ENCODE assay signal across 8 cellular contexts in genomic region chr2:240452471-240453256, GRCh38. TPM values are rescaled to one million over a fixed set of nuclear protein-coding genes. Genes with fewer than 3 reads are reported as not detected.
DNase-seq lines count a peak whose midpoint lies in the region; ATAC-seq, FAIRE-seq and TF ChIP-seq lines count a peak whose summit lies in the region.

No MANE protein-coding gene starts in this region.

- peaks cover 3% of the 10 kb centered on the region for H3K79me1 ChIP-seq in H1 (ENCODE audit: low read depth, low read length)

- H3K4me3 ChIP-seq in PC-9 (peak overlapping the region; percentile 60; the same call in 1 of the 2 replicates), H1 (ENCODE audit: extremely low read depth in 1 of 4, insufficient read depth in 2 of 4, low read depth in 3 of 4, low read length in 4 of 4) (peak overlapping the region; percentile 37 to 72 (median 52); a peak in 7 of 8 replicates), lung (peak overlapping the region; percentile 32)

- peaks cover 17% of the 10 kb centered on the region for H3K79me2 ChIP-seq in PC-9 (ENCODE audit: low read depth)
- H3K79me2 ChIP-seq in H1 (ENCODE audit: control insufficient read depth in 1 of 2, insufficient read depth in 2 of 2, low read length in 2 of 2) = no peaks in the 10 kb centered on the region

- H3K9me3 ChIP-seq in PC-9 (ENCODE audit: insufficient read depth, low read depth) (no peaks in the 10 kb centered on the region), H1 (ENCODE audit: insufficient read depth in 2 of 2, low read depth in 1 of 2, low read length in 1 of 2) (no peaks in the 10 kb centered on the region), lung (ENCODE audit: control insufficient read depth in 2 of 2, insufficient read depth in 1 of 2, low read length in 1 of 2) (peaks cover 0 to 5% of the 10 kb centered on the region in 2 donors)

- TF ChIP-seq EP300 in H1 (IDR thresholded peaks at IDR 0.05; ENCODE audit: borderline replicate concordance in 1 of 2, low read depth in 2 of 2, low read length in 2 of 2) = no peak

- H2AFZ ChIP-seq in PC-9 (no peak overlapping the region), H1 (ENCODE audit: low read length) (no peak overlapping the region; the same call in 1 of the 2 replicates)

- H3K36me3 Mint-ChIP-seq in activated CD4-positive, alpha-beta T cell treated with anti-CD3 and anti-CD28 coated beads for 36 hours (ENCODE audit: low read depth) = no peaks in the 10 kb centered on the region

- H3K27me3 ChIP-seq in PC-9 (ENCODE audit: insufficient read depth, low read depth) = no peaks in the 10 kb centered on the region
- peaks cover 15 to 35% (median 28%) of the 10 kb centered on the region in 4 experiments for H3K27me3 ChIP-seq in H1 (replicated peaks in 1 of 4; ENCODE audit: control insufficient read depth in 3 of 4, extremely low read depth in 1 of 4, insufficient read depth in 3 of 4, low read length in 3 of 4)
- no peaks in the 10 kb centered on the region for H3K27me3 ChIP-seq in lung (ENCODE audit: control insufficient read depth, insufficient read depth)

- peak overlapping the region; percentile 38 for H3K4me3 Mint-ChIP-seq in activated CD4-positive, alpha-beta T cell treated with anti-CD3 and anti-CD28 coated beads for 36 hours

- no peak overlapping the region for H3K14ac ChIP-seq in H1 (ENCODE audit: insufficient read length)

- no peak overlapping the region for H3K18ac ChIP-seq in H1 (ENCODE audit: extremely low read depth, low read length)

- H3K36me3 ChIP-seq in PC-9 (ENCODE audit: low read depth) (no peaks in the 10 kb centered on the region), H1 (ENCODE audit: control insufficient read depth in 2 of 4, insufficient read depth in 4 of 4, low read length in 3 of 4) (no peaks in the 10 kb centered on the region; a peak in 1 of 8 replicates), lung (ENCODE audit: control insufficient read depth in 2 of 2, insufficient read depth in 2 of 2, low read length in 2 of 2) (no peaks in the 10 kb centered on the region)

- TF ChIP-seq POLR2A in H1 (IDR thresholded peaks at IDR 0.05; ENCODE audit: control extremely low read depth in 1 of 2, low read depth in 2 of 2, low read length in 2 of 2) = no peak

- peak; percentile 23 for ATAC-seq in activated CD4-positive, alpha-beta T cell treated with anti-CD3 and anti-CD28 coated beads for 36 hours
- ATAC-seq in lung (ENCODE audit: insufficient read depth, low FRiP score) = peak; percentile 44

- no peak for FAIRE-seq in H1 (lab: Jason Lieb, UNC)

- H3K4me1 Mint-ChIP-seq in activated CD4-positive, alpha-beta T cell treated with anti-CD3 and anti-CD28 coated beads for 36 hours = peaks cover 4% of the 10 kb centered on the region

- peak; percentile 22 for DNase-seq in activated CD4-positive, alpha-beta T cell treated with anti-CD3 and anti-CD28 coated beads for 36 hours
- no peak for DNase-seq in activated CD4-positive, alpha-beta T cell treated with anti-CD3 and anti-CD28 coated beads for 4 hours
- peak; percentile 58 to 97 for DNase-seq in PC-9
- peak in 1 of 2 experiments; percentile 80 for DNase-seq in H1 (ENCODE audit: low read depth in 1 of 2, low spot score in 2 of 2)
- DNase-seq in lung (ENCODE audit: low spot score) = peak; percentile 66
- DNase-seq in stimulated activated CD4-positive, alpha-beta T cell treated with anti-CD3 and anti-CD28 coated beads, Interleukin-4, amount 100 ng/mL, for 24 hours = no peak
- no peak for DNase-seq in H4 (ENCODE audit: low spot score)

- intact Hi-C loops in activated CD4-positive, alpha-beta T cell treated with anti-CD3 and anti-CD28 coated beads for 36 hours (cut with DNase I, micrococcal nuclease) = no loop called here
- intact Hi-C loops in PC-9 (cut with micrococcal nuclease; ENCODE audit: unreplicated experiment) = loop anchor here (1.0 to 10.0 kb wide), 2 partner anchors 219 to 388 kb away; no protein-coding TSS in a partner anchor

- TF ChIP-seq CTCF in PC-9 (conservative IDR thresholded peaks at IDR 0.05) (no peak), H1 (IDR thresholded peaks at IDR 0.05; ENCODE audit: control extremely low read depth in 1 of 3, insufficient read depth in 1 of 3, low read depth in 1 of 3, low read length in 3 of 3) (no peak), lung (IDR thresholded peaks at IDR 0.05; ENCODE audit: control extremely low read depth, extremely low read depth) (no peak)

- H2BK120ac ChIP-seq in H1 (replicated peaks; ENCODE audit: low read depth, low read length) = no peak overlapping the region

- H3F3A ChIP-seq in PC-9 (ENCODE audit: insufficient read depth, low read depth) = peaks cover 54% of the 10 kb centered on the region

- no peak overlapping the region for H2BK5ac ChIP-seq in H1 (ENCODE audit: low read depth, low read length)

- peak overlapping the region; percentile 91 for H3K4me2 ChIP-seq in PC-9
- peak overlapping the region; percentile 43 to 86 for H3K4me2 ChIP-seq in H1 (ENCODE audit: insufficient read depth in 1 of 2, low read depth in 2 of 2, low read length in 2 of 2)

- WGBS in H1 (ENCODE audit: extremely low coverage in 1 of 2, insufficient coverage in 1 of 2, insufficient read length in 1 of 2, insufficient replicate concordance in 2 of 2, low coverage in 1 of 2, low lambda C conversion rate in 2 of 2, missing lambda C conversion rate in 1 of 2), 2 experiments = 0% methylated on average over 3 of the region's 102 CpGs; no CpG with 5 or more reads in 1 of the 2 experiments
- WGBS in lung, 2 donors = 0 to 2% methylated on average over 49 to 102 of the region's 102 CpGs

- no peak overlapping the region for H3K27ac Mint-ChIP-seq in activated CD4-positive, alpha-beta T cell treated with anti-CD3 and anti-CD28 coated beads for 36 hours

- no peak overlapping the region for H3K23ac ChIP-seq in H1 (ENCODE audit: insufficient read length)

- H2AK5ac ChIP-seq in H1 (ENCODE audit: low read depth, low read length) = no peak overlapping the region

- H3K4ac ChIP-seq in H1 (replicated peaks; ENCODE audit: insufficient read length, low read depth, low read length) = no peak overlapping the region

- no TSS peak for BruUV-seq in PC-9 (replicated peaks; lab: Mats Ljungman, UMichigan)

- H2BK20ac ChIP-seq in H1 (ENCODE audit: low read length) = no peak overlapping the region

- no peak overlapping the region for H3K56ac ChIP-seq in H1 (replicated peaks; ENCODE audit: insufficient read length, low read depth, low read length)

- no peak overlapping the region for H2BK12ac ChIP-seq in H1 (ENCODE audit: low read depth, low read length)

- H4K5ac ChIP-seq in H1 (ENCODE audit: insufficient read length, low read depth, low read length) = no peak overlapping the region

- no peak overlapping the region for H3K27ac ChIP-seq in PC-9
- no peak overlapping the region for H3K27ac ChIP-seq in H1 (ENCODE audit: low read depth, low read length)
- no peak overlapping the region for H3K27ac ChIP-seq in lung (ENCODE audit: low read depth in 1 of 2, low read length in 1 of 2)
- peak overlapping the region; percentile 66 for H3K27ac ChIP-seq in temporal lobe (ENCODE audit: low read depth, low read length)

- H3K9ac ChIP-seq in H1 (replicated peaks in 1 of 4; ENCODE audit: extremely low read depth in 1 of 4, low read depth in 3 of 4, low read length in 3 of 4) = peak overlapping the region in 1 of 4 experiments; percentile 14; a peak in 2 of 7 replicates

- H2BK15ac ChIP-seq in H1 (ENCODE audit: low read length) = no peak overlapping the region

- peaks cover 7% of the 10 kb centered on the region; the same call in 1 of the 2 replicates for H3K23me2 ChIP-seq in H1 (ENCODE audit: low read depth, low read length)

- H4K91ac ChIP-seq in H1 (replicated peaks; ENCODE audit: insufficient read length, low read length) = no peak overlapping the region

- H3K4me1 ChIP-seq in PC-9 (replicated peaks; ENCODE audit: insufficient read depth) (peaks cover 44% of the 10 kb centered on the region), H1 (replicated peaks in 1 of 4; ENCODE audit: control insufficient read depth in 3 of 4, insufficient read depth in 4 of 4, low read length in 3 of 4) (peaks cover 0 to 56% (median 34%) of the 10 kb centered on the region in 4 experiments; a peak in 6 of 7 replicates), lung (ENCODE audit: control insufficient read depth in 2 of 2, insufficient read depth in 2 of 2, low read length in 2 of 2) (peaks cover 8 to 17% of the 10 kb centered on the region in 2 donors)

- H4K20me1 ChIP-seq in PC-9 (ENCODE audit: insufficient read depth) (peaks cover 27% of the 10 kb centered on the region), H1 (replicated peaks in 1 of 2; ENCODE audit: control insufficient read depth in 1 of 2, insufficient read depth in 2 of 2, low read length in 2 of 2) (peaks cover 42 to 49% of the 10 kb centered on the region in 2 experiments)

- TF ChIP-seq RAD21 in H1 (IDR thresholded peaks at IDR 0.05 in 1 of 2, conservative IDR thresholded peaks at IDR 0.05 in 1 of 2; ENCODE audit: low read depth in 2 of 2, low read length in 2 of 2) = no peak

- H3K9me2 ChIP-seq in PC-9 (ENCODE audit: insufficient read depth) = no peaks in the 10 kb centered on the region

- peak overlapping the region; percentile 60 for H4K8ac ChIP-seq in H1 (ENCODE audit: extremely low read depth, insufficient read depth, low read length)

- POLR2A ChIA-PET in activated CD4-positive, alpha-beta T cell treated with anti-CD3 and anti-CD28 coated beads for 36 hours (lab: Charles Lee) = no interaction called here
- POLR2A ChIA-PET in PC-9 (lab: Charles Lee; ENCODE audit: unreplicated experiment) (no interaction called here), H1 (lab: Charles Lee; ENCODE audit: partially characterized antibody) (no interaction called here)

- CTCF ChIA-PET in activated CD4-positive, alpha-beta T cell treated with anti-CD3 and anti-CD28 coated beads for 36 hours (lab: Charles Lee) = no interaction called here
- CTCF ChIA-PET in PC-9 (lab: Charles Lee) = no interaction called here
- CTCF ChIA-PET in H1 (lab: Charles Lee; ENCODE audit: partially characterized antibody) = interaction anchor here (1.1 kb wide), 1 partner anchor 11 kb away, joined by 5 read pairs; no protein-coding TSS in a partner anchor

- H3K27me3 Mint-ChIP-seq in activated CD4-positive, alpha-beta T cell treated with anti-CD3 and anti-CD28 coated beads for 36 hours = peaks cover 30% of the 10 kb centered on the region

- no peaks in the 10 kb centered on the region for H3K9me3 Mint-ChIP-seq in activated CD4-positive, alpha-beta T cell treated with anti-CD3 and anti-CD28 coated beads for 36 hours (ENCODE audit: low read depth)

RNA-seq across cellular contexts. Expression of gene GPC1, which starts 17.2 kb away (rescaled TPM):
- total RNA-seq in activated CD4-positive, alpha-beta T cell treated with anti-CD3 and anti-CD28 coated beads for 36 hours = 1 to 10 TPM; 1.7 to 2.0 TPM
- total RNA-seq in PC-9 (2021) = 302 and 319 TPM in 2 replicates
- 28.3 and 31.9 TPM in 2 replicates for total RNA-seq in H1 (2021; fragmentation: NEBNext Ultra II Directional; extraction: Animal tissue kit (Norgen Biotek cat#: 25700))
- 21.9 and 30.2 TPM in 2 replicates for polyA plus RNA-seq in H1 (2011; rRNA removed)
- 22.1 TPM for polyA plus RNA-seq in H1 (2011; cell fraction: cytosol; rRNA removed)
- polyA plus RNA-seq in H1 (2011; cell fraction: nucleus; rRNA removed) = 47.6 TPM
- polyA plus RNA-seq in H1 (2012, experiment 1 of 2) = 18.4 to 31.5 TPM (median 29.5 TPM) in 4 replicates
- 27.9 TPM for polyA plus RNA-seq in H1 (2012, experiment 2 of 2)
- polyA plus RNA-seq in H1 (2013, experiment 1 of 2) = 42.0 TPM
- polyA plus RNA-seq in H1 (2013, experiment 2 of 2) = 37.4 TPM
- polyA minus RNA-seq in H1 (2011; rRNA and poly(A)+ RNA removed) = 14.3 and 16.0 TPM in 2 replicates
- 29.2 TPM for polyA minus RNA-seq in H1 (2011; cell fraction: cytosol; rRNA and poly(A)+ RNA removed)
- 22.9 TPM for polyA minus RNA-seq in H1 (2011; cell fraction: nucleus; rRNA and poly(A)+ RNA removed)
- 10 to 100 TPM; 23.2 to 62.5 TPM for total RNA-seq in lung
- polyA plus RNA-seq in lung = 10 to 100 TPM; 24.6 to 28.5 TPM
- total RNA-seq in temporal lobe = 37.4 TPM
- total RNA-seq in H4 (2014; rRNA removed; shearing (Covaris generic)) = 17.9 and 25.7 TPM in 2 replicates

Comparison
In these comparisons a context has a peak if more than half of its experiments do, and no peak if none do; other contexts are left out.
1. DNase-seq: peak in activated CD4-positive, alpha-beta T cell treated with anti-CD3 and anti-CD28 coated beads for 36 hours (single experiment), PC-9 (2 of 2) and lung (single experiment); none in activated CD4-positive, alpha-beta T cell treated with anti-CD3 and anti-CD28 coated beads for 4 hours (0 of 2), stimulated activated CD4-positive, alpha-beta T cell treated with anti-CD3 and anti-CD28 coated beads, Interleukin-4, amount 100 ng/mL, for 24 hours (single experiment) and H4 (single experiment).
2. Peak in every context shown above with its lines, with median percentiles within 50 percentile points of each other: H3K4me3 ChIP-seq.